ENCODE assay signal across 22 cellular contexts in the genomic region with DNA sequence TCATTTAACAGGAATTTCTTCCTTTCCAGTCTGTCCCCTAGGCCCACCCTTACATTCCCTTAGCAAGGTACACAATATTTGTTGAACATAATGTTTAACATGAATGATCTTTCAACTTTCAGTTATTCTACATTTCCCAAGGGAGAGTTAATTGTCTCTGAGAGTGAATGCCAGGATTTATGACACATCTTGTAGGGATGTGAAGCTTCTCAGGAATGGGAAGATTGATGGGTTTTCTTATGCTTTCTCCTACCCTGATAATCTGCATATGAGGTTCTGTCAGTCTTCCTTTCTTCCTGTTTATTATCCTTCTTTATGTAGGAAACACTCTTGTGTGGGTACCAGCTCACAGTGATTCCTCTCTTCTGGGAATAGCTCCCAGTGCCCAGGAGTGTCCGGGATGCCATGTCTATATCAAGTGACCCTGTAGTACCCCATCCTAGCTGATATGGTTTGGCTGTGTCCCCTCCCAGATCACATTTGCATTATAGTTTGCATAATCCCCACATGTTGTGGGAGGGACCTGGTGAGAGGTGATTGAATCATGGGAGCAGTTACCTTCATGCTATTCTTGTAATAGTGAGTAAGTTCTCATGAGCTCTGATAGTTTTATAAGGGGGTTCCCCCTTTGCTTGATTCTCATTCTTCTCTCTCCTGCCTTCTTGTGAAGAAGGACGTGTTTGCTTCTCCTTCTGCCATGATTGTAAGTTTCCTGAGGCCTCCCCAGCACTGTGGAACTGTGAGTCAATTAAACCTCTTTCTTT. TPM values are rescaled to one million over a fixed set of nuclear protein-coding genes. Genes with fewer than 3 reads are reported as not detected.
A peak's percentile ranks its signal among the peaks of the same experiment; 100 is the strongest.
DNase-seq lines count a peak whose midpoint lies in the region; ATAC-seq and TF ChIP-seq lines count a peak whose summit lies in the region.
"Had no signal": no experiment of that assay in that cellular context is flagged by ENCODE, and none has a peak within 500 bp of the region (broad histone marks: within the 10 kb centered on the region; RNA-seq: fewer than 3 reads in every experiment).

No MANE protein-coding gene starts in this region.

- no peaks in the 10 kb centered on the region for H3K36me3 Mint-ChIP-seq in osteocyte (ENCODE audit: unreplicated experiment)

- no peak overlapping the region for H3K4me3 Mint-ChIP-seq in osteocyte (ENCODE audit: unreplicated experiment)
- H3K4me3 Mint-ChIP-seq: activated B cell treated with CpG ODN at 0.5 μM for 24 hours; CD4-positive, CD25-positive, alpha-beta regulatory T cell; stimulated activated naive CD8-positive, alpha-beta T cell treated with anti-CD3 and anti-CD28 coated beads, Interleukin-15, Interleukin-2, amounts not matched to agents 100 ng/mL and 50 ng/mL, for 24 hours had no signal

- ATAC-seq in GM18868 (IDR thresholded peaks at IDR 0.05; ENCODE audit: unreplicated experiment), result no peak
- no peak for ATAC-seq in GM18858 (IDR thresholded peaks at IDR 0.05; ENCODE audit: unreplicated experiment)
- ATAC-seq: left cardiac atrium, mucosa of descending colon had no signal

- H3K27me3 Mint-ChIP-seq in osteocyte (ENCODE audit: unreplicated experiment), result no peaks in the 10 kb centered on the region
- H3K27me3 Mint-ChIP-seq: activated B cell treated with CpG ODN at 0.5 μM for 24 hours; stimulated activated naive CD8-positive, alpha-beta T cell treated with anti-CD3 and anti-CD28 coated beads, Interleukin-15, Interleukin-2, amounts not matched to agents 100 ng/mL and 50 ng/mL, for 24 hours had no signal

- no peak for TF ChIP-seq CTCF in RWPE1 (conservative IDR thresholded peaks at IDR 0.05; ENCODE audit: low read depth)
- no peak for TF ChIP-seq CTCF in epithelial cell of esophagus (IDR thresholded peaks at IDR 0.05; ENCODE audit: insufficient read depth, low read depth, low read length, missing control alignments)
- no peak for TF ChIP-seq CTCF in osteocyte (IDR thresholded peaks at IDR 0.05)

- peaks cover 15% of the 10 kb centered on the region for H3K4me1 Mint-ChIP-seq in osteocyte (ENCODE audit: unreplicated experiment)
- H3K4me1 Mint-ChIP-seq: activated B cell treated with CpG ODN at 0.5 μM for 24 hours had no signal

- peak overlapping the region; percentile 24 for H3K27ac Mint-ChIP-seq in osteocyte (ENCODE audit: unreplicated experiment)
- H3K27ac Mint-ChIP-seq: activated B cell treated with CpG ODN at 0.5 μM for 24 hours; CD4-positive, CD25-positive, alpha-beta regulatory T cell; stimulated activated naive CD8-positive, alpha-beta T cell treated with anti-CD3 and anti-CD28 coated beads, Interleukin-15, Interleukin-2, amounts not matched to agents 100 ng/mL and 50 ng/mL, for 24 hours had no signal

- H3K4me3 ChIP-seq in epithelial cell of esophagus (ENCODE audit: low read length), result no peak overlapping the region
- H3K4me3 ChIP-seq: hepatocyte, mucosa of descending colon, Peyer's patch, smooth muscle cell, uterus had no signal

- POLR2A ChIA-PET in RWPE1 (lab: Yijun Ruan, JAX; ENCODE audit: low non-redundant PET), result no interaction called here

- peaks cover 1% of the 10 kb centered on the region for H3K9me3 Mint-ChIP-seq in osteocyte (ENCODE audit: unreplicated experiment)

- CTCF ChIA-PET in RWPE1 (lab: Yijun Ruan, JAX), result no interaction called here

- DNase-seq in HCEC 1CT, result peak; percentile 65
- DNase-seq in RWPE1 (ENCODE audit: low spot score), result peak; percentile 7
- DNase-seq in epithelial cell of esophagus (ENCODE audit: low read depth), result peak; percentile 16
- DNase-seq in osteocyte (ENCODE audit: extremely low spot score, unreplicated experiment), result no peak
- DNase-seq in COR-L47 (lab: John Stamatoyannopoulos, UW), result no peak
- DNase-seq: activated B cell treated with CpG ODN at 0.5 μM for 24 hours; activated CD8-positive, alpha-beta memory T cell treated with anti-CD3 and anti-CD28 coated beads, Interleukin-2, amount 50 U/mL, for 4 hours; activated naive CD4-positive, alpha-beta T cell treated with anti-CD3 and anti-CD28 coated beads, Interleukin-2, amount 50 U/mL, for 16 hours; caudate nucleus; CD4-positive, CD25-positive, alpha-beta regulatory T cell; left cardiac atrium; mucosa of descending colon; NCI-H187; NCI-H524; Peyer's patch; T-helper 1 cell; uterus had no signal

- no peak overlapping the region for H3K27ac ChIP-seq in RWPE1
- H3K27ac ChIP-seq: hepatocyte, Peyer's patch, uterus had no signal

RNA-seq across cellular contexts. Expression of gene FYN, which starts 7.1 kb away (rescaled TPM):
- total RNA-seq in osteocyte, result 121 and 142 TPM in 2 replicates

Comparison
In these comparisons a context has a peak if more than half of its experiments do, and no peak if none do; other contexts are left out.
1. DNase-seq: peak in HCEC 1CT (single experiment), RWPE1 (single experiment) and epithelial cell of esophagus (single experiment); none in osteocyte (single experiment) and COR-L47 (single experiment).